In the genomic region with DNA sequence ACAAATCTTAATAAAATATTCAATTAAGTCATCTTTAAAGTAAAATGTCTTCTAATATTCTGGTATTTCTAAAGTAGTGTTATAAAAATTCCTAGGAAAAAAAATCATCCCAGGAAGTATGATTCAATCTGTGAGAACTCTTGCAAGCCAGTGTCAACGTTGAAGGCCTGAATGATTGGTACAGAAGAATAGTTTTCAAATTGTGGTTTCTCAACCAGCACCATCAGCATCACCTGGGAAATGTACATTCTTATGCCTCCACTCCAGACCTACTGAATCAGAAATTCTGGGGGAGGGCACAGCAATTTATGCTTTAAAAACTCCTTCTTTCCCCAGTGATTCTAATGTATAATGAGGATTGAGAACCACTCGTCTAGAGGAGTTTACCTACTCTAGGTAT, we compare ENCODE assay signal across 16 cellular contexts.
"Had no signal": no experiment of that assay in that cellular context is flagged by ENCODE, and none has a peak within 500 bp of the region (broad histone marks: within the 10 kb centered on the region; RNA-seq: fewer than 3 reads in every experiment).

No MANE protein-coding gene starts in this region.

- H3K4me3 Mint-ChIP-seq: activated CD4-positive, alpha-beta memory T cell treated with anti-CD3 and anti-CD28 coated beads for 36 hours; activated T-cell treated with anti-CD3 and anti-CD28 coated beads, Interleukin-2, amount 50 U/mL, for 4 hours; naive thymus-derived CD4-positive, alpha-beta T cell; stimulated activated naive B cell treated with anti-CD40 and anti-IgM and Interleukin-4, amounts not matched to agents 10 μg/mL and 1 μg/mL and 100 μg/mL, for 72 hours; T-cell had no signal

- H3K27ac Mint-ChIP-seq: activated CD4-positive, alpha-beta memory T cell treated with anti-CD3 and anti-CD28 coated beads for 36 hours; activated naive CD4-positive, alpha-beta T cell treated with anti-CD3 and anti-CD28 coated beads, Interleukin-2, amount 50 U/mL, for 72 hours; stimulated activated naive B cell treated with anti-CD40 and anti-IgM and Interleukin-4, amounts not matched to agents 10 μg/mL and 1 μg/mL and 100 μg/mL, for 72 hours; T-cell had no signal

- H3K9me3 Mint-ChIP-seq: activated CD4-positive, alpha-beta memory T cell treated with anti-CD3 and anti-CD28 coated beads for 36 hours; activated naive CD4-positive, alpha-beta T cell treated with anti-CD3 and anti-CD28 coated beads, Interleukin-2, amount 50 U/mL, for 72 hours; activated T-cell treated with anti-CD3 and anti-CD28 coated beads, Interleukin-2, amount 50 U/mL, for 4 hours; naive thymus-derived CD4-positive, alpha-beta T cell; stimulated activated naive B cell treated with anti-CD40 and anti-IgM and Interleukin-4, amounts not matched to agents 10 μg/mL and 1 μg/mL and 100 μg/mL, for 72 hours; T-cell had no signal

- H3K4me1 Mint-ChIP-seq: naive thymus-derived CD4-positive, alpha-beta T cell; stimulated activated naive B cell treated with anti-CD40 and anti-IgM and Interleukin-4, amounts not matched to agents 10 μg/mL and 1 μg/mL and 100 μg/mL, for 72 hours; T-cell had no signal

- DNase-seq: activated CD4-positive, alpha-beta memory T cell treated with anti-CD3 and anti-CD28 coated beads for 36 hours; activated CD4-positive, alpha-beta T cell treated with anti-CD3 and anti-CD28 coated beads for 1 hour; activated effector memory CD4-positive, alpha-beta T cell treated with anti-CD3 and anti-CD28 coated beads, Interleukin-2, amount 50 U/mL, for 16 hours; activated T-cell treated with anti-CD3 and anti-CD28 coated beads, Interleukin-2, amount 50 U/mL, for 4 hours; amniotic stem cell; brain microvascular endothelial cell; hippocampal formation; left cardiac atrium; lower lobe of right lung; naive thymus-derived CD4-positive, alpha-beta T cell; right cardiac atrium; stimulated activated naive B cell treated with anti-CD40 and anti-IgM and Interleukin-4, amounts not matched to agents 10 μg/mL and 1 μg/mL and 100 μg/mL, for 72 hours; T-cell; T1000; trophoblast cell had no signal

- H3K36me3 Mint-ChIP-seq: activated CD4-positive, alpha-beta memory T cell treated with anti-CD3 and anti-CD28 coated beads for 36 hours; activated naive CD4-positive, alpha-beta T cell treated with anti-CD3 and anti-CD28 coated beads, Interleukin-2, amount 50 U/mL, for 72 hours; naive thymus-derived CD4-positive, alpha-beta T cell; stimulated activated naive B cell treated with anti-CD40 and anti-IgM and Interleukin-4, amounts not matched to agents 10 μg/mL and 1 μg/mL and 100 μg/mL, for 72 hours; T-cell had no signal
